ENCODE assay signal across 8 cellular contexts in the genomic region with DNA sequence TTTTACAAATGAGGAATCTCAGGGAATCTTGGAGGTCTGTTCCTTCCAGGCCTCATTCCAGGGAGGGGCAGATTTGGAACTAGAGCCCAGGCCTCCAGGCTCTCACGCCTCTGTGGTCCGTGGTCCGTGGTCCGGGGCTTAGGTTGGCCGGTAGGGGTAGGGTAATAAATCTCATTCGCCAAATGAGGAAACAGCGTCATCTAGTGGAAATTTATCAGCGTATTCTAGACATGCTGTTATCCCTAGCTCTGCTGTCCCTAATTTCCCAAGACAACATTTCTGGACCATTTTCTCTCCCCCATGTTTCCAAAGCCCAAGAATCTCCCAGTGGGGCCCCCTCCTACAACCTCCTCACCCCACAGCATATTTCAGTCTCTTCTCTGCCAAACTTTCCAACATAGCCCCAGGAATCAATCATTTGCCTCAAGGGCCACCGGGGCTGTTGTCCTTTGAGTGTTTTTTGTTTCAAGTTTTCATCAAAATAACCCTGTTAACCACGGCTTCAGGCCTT.
DNase-seq lines count a peak whose midpoint lies in the region; ATAC-seq and TF ChIP-seq lines count a peak whose summit lies in the region.

No MANE protein-coding gene starts in this region.

- H3K27ac ChIP-seq in OCI-LY3 (ENCODE audit: low read length) (no peak overlapping the region), adrenal gland (peak overlapping the region in 1 of 5 donors; percentile 44), prostate gland (no peak overlapping the region)

- TF ChIP-seq POLR2A in adrenal gland (IDR thresholded peaks at IDR 0.05) (no peak), prostate gland (IDR thresholded peaks at IDR 0.05) (no peak)

- H3K4me1 ChIP-seq in OCI-LY3 (ENCODE audit: low read length) (peaks cover 10% of the 10 kb centered on the region), adrenal gland (replicated peaks in 1 of 2) (peaks cover 0 to 10% of the 10 kb centered on the region in 2 donors), prostate gland (replicated peaks) (no peaks in the 10 kb centered on the region)

- ATAC-seq in GM21723 (IDR thresholded peaks at IDR 0.05; ENCODE audit: unreplicated experiment), result peak; percentile 88
- peak; percentile 78 to 90 for ATAC-seq in left cardiac atrium

- no peaks in the 10 kb centered on the region for H3K36me3 ChIP-seq in OCI-LY3 (replicated peaks; ENCODE audit: low read depth, low read length)
- no peaks in the 10 kb centered on the region for H3K36me3 ChIP-seq in adrenal gland (replicated peaks in 1 of 2)
- no peaks in the 10 kb centered on the region for H3K36me3 ChIP-seq in prostate gland

- intact Hi-C loops in adrenal gland (cut with DNase I), result loop anchor here (5.0 kb wide), 2 partner anchors 656 to 661 kb away; no protein-coding TSS in a partner anchor
- intact Hi-C loops in left cardiac atrium (cut with DNase I), result loop anchor here in 1 of 2 donors (1.0 to 10.0 kb wide), 3 partner anchors 112 to 666 kb away; no protein-coding TSS in a partner anchor
- intact Hi-C loops in prostate gland (cut with DNase I), result loop anchor here (5.0 kb wide), 2 partner anchors 651 to 666 kb away; no protein-coding TSS in a partner anchor
- intact Hi-C loops in activated T-helper 2 cell treated with anti-CD3 and anti-CD28 coated beads, Interferon-gamma antibody, Interleukin-2, Interleukin-4, amounts not matched to agents 10 μg/mL and 5 μg/mL and 100 μg/mL, durations not matched to agents 14 hours and 24 hours and 36 hours (cut with micrococcal nuclease), result loop anchor here (1.0 to 5.0 kb wide), 5 partner anchors 114 to 666 kb away; no protein-coding TSS in a partner anchor

- no peaks in the 10 kb centered on the region for H3K9me3 Mint-ChIP-seq in activated T-helper 2 cell treated with anti-CD3 and anti-CD28 coated beads, Interferon-gamma antibody, Interleukin-2, Interleukin-4, amounts not matched to agents 10 μg/mL and 5 μg/mL and 100 μg/mL, durations not matched to agents 14 hours and 24 hours and 36 hours

- H3K36me3 Mint-ChIP-seq in activated T-helper 2 cell treated with anti-CD3 and anti-CD28 coated beads, Interferon-gamma antibody, Interleukin-2, Interleukin-4, amounts not matched to agents 10 μg/mL and 5 μg/mL and 100 μg/mL, durations not matched to agents 14 hours and 24 hours and 36 hours (ENCODE audit: low read depth), result no peaks in the 10 kb centered on the region

- in situ Hi-C loops in G401 (cut with HindIII; ENCODE audit: low sequenced_read_pairs), result no loop called here

- WGBS in adrenal gland, 4 donors, result 9 to 11% (median 9%) methylated on average over 10 of the region's 10 CpGs
- 17% methylated on average over 10 of the region's 10 CpGs for WGBS in prostate gland

- no peaks in the 10 kb centered on the region for H3K79me2 ChIP-seq in OCI-LY3 (ENCODE audit: low read length)

- no peaks in the 10 kb centered on the region for H3K27me3 Mint-ChIP-seq in activated T-helper 2 cell treated with anti-CD3 and anti-CD28 coated beads, Interferon-gamma antibody, Interleukin-2, Interleukin-4, amounts not matched to agents 10 μg/mL and 5 μg/mL and 100 μg/mL, durations not matched to agents 14 hours and 24 hours and 36 hours (ENCODE audit: low read depth)

- peak overlapping the region; percentile 54; the same call in 1 of the 2 replicates for H3K4me2 ChIP-seq in OCI-LY3 (ENCODE audit: low read length)

- no peak overlapping the region for H3K9ac ChIP-seq in OCI-LY3 (ENCODE audit: low read length)

- H2AFZ ChIP-seq in OCI-LY3 (ENCODE audit: low read depth, low read length), result no peak overlapping the region

- H3K4me3 ChIP-seq in OCI-LY3 (ENCODE audit: low read length) (no peak overlapping the region), adrenal gland (no peak overlapping the region), prostate gland (no peak overlapping the region)

- H3K27ac Mint-ChIP-seq in activated T-helper 2 cell treated with anti-CD3 and anti-CD28 coated beads, Interferon-gamma antibody, Interleukin-2, Interleukin-4, amounts not matched to agents 10 μg/mL and 5 μg/mL and 100 μg/mL, durations not matched to agents 14 hours and 24 hours and 36 hours, result no peak overlapping the region

- H3K4me1 Mint-ChIP-seq in activated T-helper 2 cell treated with anti-CD3 and anti-CD28 coated beads, Interferon-gamma antibody, Interleukin-2, Interleukin-4, amounts not matched to agents 10 μg/mL and 5 μg/mL and 100 μg/mL, durations not matched to agents 14 hours and 24 hours and 36 hours (ENCODE audit: low read depth), result no peaks in the 10 kb centered on the region

- H3K27me3 ChIP-seq in OCI-LY3 (ENCODE audit: low read depth, low read length) (no peaks in the 10 kb centered on the region), adrenal gland (no peaks in the 10 kb centered on the region), prostate gland (replicated peaks; ENCODE audit: insufficient read depth) (no peaks in the 10 kb centered on the region)

- H3K9me3 ChIP-seq in OCI-LY3 (ENCODE audit: insufficient read depth, low read length) (no peaks in the 10 kb centered on the region), adrenal gland (replicated peaks in 1 of 3) (no peaks in the 10 kb centered on the region), prostate gland (no peaks in the 10 kb centered on the region)

- no peak overlapping the region for H3K4me3 Mint-ChIP-seq in activated T-helper 2 cell treated with anti-CD3 and anti-CD28 coated beads, Interferon-gamma antibody, Interleukin-2, Interleukin-4, amounts not matched to agents 10 μg/mL and 5 μg/mL and 100 μg/mL, durations not matched to agents 14 hours and 24 hours and 36 hours (ENCODE audit: low read depth)

- DNase-seq in G401 (ENCODE audit: low spot score) (peak; percentile 79), KG1 (lab: John Stamatoyannopoulos, UW) (peak; percentile 74), adrenal gland (peak; percentile 22 to 63 (median 49)), left cardiac atrium (peak; percentile 47), prostate gland (ENCODE audit: low spot score) (peak; percentile 63)
- no peak for DNase-seq in activated T-helper 2 cell treated with anti-CD3 and anti-CD28 coated beads, Interferon-gamma antibody, Interleukin-2, Interleukin-4, amounts not matched to agents 10 μg/mL and 5 μg/mL and 100 μg/mL, durations not matched to agents 14 hours and 24 hours and 36 hours (ENCODE audit: low spot score)

- peak; percentile 69 for TF ChIP-seq CTCF in OCI-LY3 (IDR thresholded peaks at IDR 0.05; ENCODE audit: low read depth, low read length)
- peak; percentile 65 to 99 (median 94) for TF ChIP-seq CTCF in adrenal gland (IDR thresholded peaks at IDR 0.05)
- TF ChIP-seq CTCF in prostate gland (IDR thresholded peaks at IDR 0.05), result peak; percentile 72 to 94 (median 88)

- no peaks in the 10 kb centered on the region for H4K20me1 ChIP-seq in OCI-LY3 (ENCODE audit: insufficient read depth, low read length)
